2 cellular contexts compared by ENCODE assay signal in the genomic region with DNA sequence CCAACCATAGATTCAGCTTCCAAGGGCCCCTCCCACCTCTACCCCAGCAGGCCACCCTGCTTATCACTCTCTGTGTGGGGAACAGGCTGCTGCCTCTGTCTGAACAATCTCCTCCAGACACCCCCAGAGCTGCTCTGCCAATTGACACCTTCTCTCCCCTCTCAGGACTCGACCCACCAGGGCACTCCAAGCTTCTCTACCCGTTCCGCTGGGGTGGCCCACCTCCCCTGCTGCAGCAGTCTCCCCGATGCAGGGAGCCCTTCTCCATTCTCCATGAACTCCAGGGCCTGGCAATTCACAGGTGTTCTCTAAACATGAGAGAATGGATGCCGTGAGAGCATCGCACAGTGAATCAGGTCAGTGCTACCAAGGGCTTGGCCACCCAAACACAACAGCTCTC.
TF ChIP-seq lines count a peak whose summit lies in the region.

No MANE protein-coding gene starts in this region.

TF ChIP-seq in A549, 52 proteins besides CTCF, POLR2A, EP300 and RAD21:
- TF ChIP-seq, protein P1, sequence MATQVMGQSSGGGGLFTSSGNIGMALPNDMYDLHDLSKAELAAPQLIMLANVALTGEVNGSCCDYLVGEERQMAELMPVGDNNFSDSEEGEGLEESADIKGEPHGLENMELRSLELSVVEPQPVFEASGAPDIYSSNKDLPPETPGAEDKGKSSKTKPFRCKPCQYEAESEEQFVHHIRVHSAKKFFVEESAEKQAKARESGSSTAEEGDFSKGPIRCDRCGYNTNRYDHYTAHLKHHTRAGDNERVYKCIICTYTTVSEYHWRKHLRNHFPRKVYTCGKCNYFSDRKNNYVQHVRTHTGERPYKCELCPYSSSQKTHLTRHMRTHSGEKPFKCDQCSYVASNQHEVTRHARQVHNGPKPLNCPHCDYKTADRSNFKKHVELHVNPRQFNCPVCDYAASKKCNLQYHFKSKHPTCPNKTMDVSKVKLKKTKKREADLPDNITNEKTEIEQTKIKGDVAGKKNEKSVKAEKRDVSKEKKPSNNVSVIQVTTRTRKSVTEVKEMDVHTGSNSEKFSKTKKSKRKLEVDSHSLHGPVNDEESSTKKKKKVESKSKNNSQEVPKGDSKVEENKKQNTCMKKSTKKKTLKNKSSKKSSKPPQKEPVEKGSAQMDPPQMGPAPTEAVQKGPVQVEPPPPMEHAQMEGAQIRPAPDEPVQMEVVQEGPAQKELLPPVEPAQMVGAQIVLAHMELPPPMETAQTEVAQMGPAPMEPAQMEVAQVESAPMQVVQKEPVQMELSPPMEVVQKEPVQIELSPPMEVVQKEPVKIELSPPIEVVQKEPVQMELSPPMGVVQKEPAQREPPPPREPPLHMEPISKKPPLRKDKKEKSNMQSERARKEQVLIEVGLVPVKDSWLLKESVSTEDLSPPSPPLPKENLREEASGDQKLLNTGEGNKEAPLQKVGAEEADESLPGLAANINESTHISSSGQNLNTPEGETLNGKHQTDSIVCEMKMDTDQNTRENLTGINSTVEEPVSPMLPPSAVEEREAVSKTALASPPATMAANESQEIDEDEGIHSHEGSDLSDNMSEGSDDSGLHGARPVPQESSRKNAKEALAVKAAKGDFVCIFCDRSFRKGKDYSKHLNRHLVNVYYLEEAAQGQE (IDR thresholded peaks at IDR 0.05), result no peak
- TF ChIP-seq FOXS1 (CRISPR knock-in tag; IDR thresholded peaks at IDR 0.05) (no peak), MYC (IDR thresholded peaks at IDR 0.05; ENCODE audit: borderline replicate concordance, low read length) (no peak), BHLHE40 (IDR thresholded peaks at IDR 0.05; ENCODE audit: low read depth, low read length) (no peak)
- TF ChIP-seq, protein P2, sequence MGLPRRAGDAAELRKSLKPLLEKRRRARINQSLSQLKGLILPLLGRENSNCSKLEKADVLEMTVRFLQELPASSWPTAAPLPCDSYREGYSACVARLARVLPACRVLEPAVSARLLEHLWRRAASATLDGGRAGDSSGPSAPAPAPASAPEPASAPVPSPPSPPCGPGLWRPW (IDR thresholded peaks at IDR 0.05), result no peak
TF ChIP-seq in A549: peak in this region for 0.

TF ChIP-seq in WTC11, 78 proteins besides CTCF, POLR2A, EP300 and RAD21:
- TF ChIP-seq GRHL2 (CRISPR knock-in tag; IDR thresholded peaks at IDR 0.05; ENCODE audit: insufficient replicate concordance, severe bottlenecking), result no peak
- TF ChIP-seq SMAD3 (CRISPR knock-in tag; IDR thresholded peaks at IDR 0.05; ENCODE audit: borderline replicate concordance), result no peak
- TF ChIP-seq TEAD1 (CRISPR knock-in tag; IDR thresholded peaks at IDR 0.05), result no peak
- TF ChIP-seq HMGA2 (CRISPR knock-in tag; IDR thresholded peaks at IDR 0.05), result no peak
- TF ChIP-seq ZNF232 (CRISPR knock-in tag; IDR thresholded peaks at IDR 0.05), result no peak
- TF ChIP-seq, protein P3, sequence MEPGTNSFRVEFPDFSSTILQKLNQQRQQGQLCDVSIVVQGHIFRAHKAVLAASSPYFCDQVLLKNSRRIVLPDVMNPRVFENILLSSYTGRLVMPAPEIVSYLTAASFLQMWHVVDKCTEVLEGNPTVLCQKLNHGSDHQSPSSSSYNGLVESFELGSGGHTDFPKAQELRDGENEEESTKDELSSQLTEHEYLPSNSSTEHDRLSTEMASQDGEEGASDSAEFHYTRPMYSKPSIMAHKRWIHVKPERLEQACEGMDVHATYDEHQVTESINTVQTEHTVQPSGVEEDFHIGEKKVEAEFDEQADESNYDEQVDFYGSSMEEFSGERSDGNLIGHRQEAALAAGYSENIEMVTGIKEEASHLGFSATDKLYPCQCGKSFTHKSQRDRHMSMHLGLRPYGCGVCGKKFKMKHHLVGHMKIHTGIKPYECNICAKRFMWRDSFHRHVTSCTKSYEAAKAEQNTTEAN (CRISPR knock-in tag; IDR thresholded peaks at IDR 0.05), result no peak
